ENCODE assay signal across 1 cellular context in the genomic region with DNA sequence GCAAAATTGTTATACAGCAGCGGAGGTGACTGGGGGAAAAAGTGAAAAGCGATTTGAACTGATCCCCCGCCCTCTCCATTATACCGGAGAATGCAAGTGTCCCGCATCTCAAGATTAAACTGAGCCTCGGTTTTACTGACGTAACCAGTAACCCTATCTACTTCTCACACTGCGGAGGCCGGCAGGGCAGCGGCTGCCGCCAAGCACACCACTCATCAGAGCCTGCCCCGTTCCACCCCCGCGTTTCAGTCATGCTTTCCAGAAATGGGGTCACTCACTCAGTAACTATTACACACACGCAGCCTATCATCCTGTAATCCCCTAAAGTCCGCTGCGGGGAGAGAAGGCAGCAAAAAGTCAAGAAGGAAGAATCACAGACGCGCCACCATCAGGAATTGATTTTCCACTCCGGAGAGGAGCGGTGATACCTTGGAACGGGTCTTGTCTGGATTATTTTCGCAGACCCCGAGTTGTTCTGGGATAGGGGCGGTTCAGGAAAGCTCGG.
TF ChIP-seq lines count a peak whose summit lies in the region.

No MANE protein-coding gene starts in this region.

TF ChIP-seq in SK-N-SH, 30 proteins besides CTCF, POLR2A, EP300 and RAD21 (continued from another document):
- no peak for TF ChIP-seq CHD2 (IDR thresholded peaks at IDR 0.05; ENCODE audit: low read length, partially characterized antibody)
- no peak for TF ChIP-seq ELF1 (IDR thresholded peaks at IDR 0.05)
- TF ChIP-seq FOXM1 (IDR thresholded peaks at IDR 0.05; ENCODE audit: low read depth) = no peak
- no peak for TF ChIP-seq POLR2AphosphoS5 (IDR thresholded peaks at IDR 0.05; ENCODE audit: low read depth, low read length)
- no peak for TF ChIP-seq RXRA (IDR thresholded peaks at IDR 0.05; ENCODE audit: borderline replicate concordance, low read depth)
- no peak for TF ChIP-seq SMC3 (IDR thresholded peaks at IDR 0.05; ENCODE audit: low read depth, low read length)
- 0 out of 2 replicates have a peak, but pooled peaks have one; percentile 11 for TF ChIP-seq FOSL2 (IDR thresholded peaks at IDR 0.05; ENCODE audit: borderline replicate concordance, low read depth)
- no peak for TF ChIP-seq EZH2phosphoT487 (IDR thresholded peaks at IDR 0.05; ENCODE audit: borderline replicate concordance, low read depth)
- no peak for TF ChIP-seq RCOR1 (IDR thresholded peaks at IDR 0.05; ENCODE audit: low read length)
- TF ChIP-seq MXI1 (IDR thresholded peaks at IDR 0.05; ENCODE audit: low read depth, low read length) = no peak
- TF ChIP-seq, protein P1, sequence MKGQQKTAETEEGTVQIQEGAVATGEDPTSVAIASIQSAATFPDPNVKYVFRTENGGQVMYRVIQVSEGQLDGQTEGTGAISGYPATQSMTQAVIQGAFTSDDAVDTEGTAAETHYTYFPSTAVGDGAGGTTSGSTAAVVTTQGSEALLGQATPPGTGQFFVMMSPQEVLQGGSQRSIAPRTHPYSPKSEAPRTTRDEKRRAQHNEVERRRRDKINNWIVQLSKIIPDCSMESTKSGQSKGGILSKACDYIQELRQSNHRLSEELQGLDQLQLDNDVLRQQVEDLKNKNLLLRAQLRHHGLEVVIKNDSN (IDR thresholded peaks at IDR 0.05; ENCODE audit: borderline replicate concordance, low read depth) = no peak
- TF ChIP-seq NRF1 (IDR thresholded peaks at IDR 0.05; ENCODE audit: low read depth, low read length) = no peak
- TF ChIP-seq FOXJ3 (CRISPR knock-in tag; IDR thresholded peaks at IDR 0.05) = no peak
- no peak for TF ChIP-seq JUND (IDR thresholded peaks at IDR 0.05)
- TF ChIP-seq, protein P2, sequence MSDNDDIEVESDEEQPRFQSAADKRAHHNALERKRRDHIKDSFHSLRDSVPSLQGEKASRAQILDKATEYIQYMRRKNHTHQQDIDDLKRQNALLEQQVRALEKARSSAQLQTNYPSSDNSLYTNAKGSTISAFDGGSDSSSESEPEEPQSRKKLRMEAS (IDR thresholded peaks at IDR 0.05; ENCODE audit: low read depth) = peak; percentile 52; the same call in 1 of the 2 replicates
